In genomic region chr10:12349628-12350166, GRCh38 we compare ENCODE assay signal across 8 cellular contexts. TPM values are rescaled to one million over a fixed set of nuclear protein-coding genes. Genes with fewer than 3 reads are reported as not detected.
DNase-seq lines count a peak whose midpoint lies in the region; ATAC-seq, FAIRE-seq and TF ChIP-seq lines count a peak whose summit lies in the region.

No MANE protein-coding gene starts in this region.

- no peak for TF ChIP-seq CTCF in K562 (IDR thresholded peaks at IDR 0.05 in 2 of 3, conservative IDR thresholded peaks at IDR 0.05 in 1 of 3; ENCODE audit: insufficient read depth in 2 of 3, low read depth in 1 of 3, low read length in 3 of 3)

- H3K27ac ChIP-seq in K562 (ENCODE audit: extremely low read depth, low read depth, low read length) = no peak overlapping the region
- H3K27ac ChIP-seq in mesodermal cell (ENCODE audit: low read depth, low read length, severe bottlenecking) = no peak overlapping the region

- no peaks in the 10 kb centered on the region for H3K79me2 ChIP-seq in K562 (ENCODE audit: control insufficient read depth, insufficient read depth, low read length)

- peak overlapping the region; percentile 91 for H3K27ac Mint-ChIP-seq in activated naive CD4-positive, alpha-beta T cell treated with anti-CD3 and anti-CD28 coated beads for 36 hours

- H4K20me1 ChIP-seq in K562 (replicated peaks; ENCODE audit: control insufficient read depth, insufficient read depth, low read length) = 0 out of 2 replicates have a peak, but pooled peaks cover 6% of the 10 kb centered on the region

- H3K36me3 ChIP-seq in K562 (ENCODE audit: control insufficient read depth, insufficient read depth, low read length) (no peaks in the 10 kb centered on the region), mesodermal cell (ENCODE audit: control insufficient read depth, insufficient read depth, low read length) (no peaks in the 10 kb centered on the region)

- in situ Hi-C loops in K562 (cut with MboI) = no loop called here

- TF ChIP-seq RAD21 in K562 (CRISPR knock-in tag; conservative IDR thresholded peaks at IDR 0.05 in 1 of 2, IDR thresholded peaks at IDR 0.05 in 1 of 2) = no peak

- peak; percentile 15 for DNase-seq in activated naive CD4-positive, alpha-beta T cell treated with anti-CD3 and anti-CD28 coated beads for 36 hours
- DNase-seq in activated naive CD4-positive, alpha-beta T cell treated with Interleukin-2 at 50 U/mL for 16 hours = no peak
- DNase-seq in K562 (ENCODE audit: extremely low read depth in 1 of 4, low spot score in 3 of 4) (no peak), NCI-H2081 (lab: John Stamatoyannopoulos, UW) (no peak)
- no peak for DNase-seq in activated CD4-positive, alpha-beta T cell treated with anti-CD3 and anti-CD28 coated beads for 1 hour

- no peaks in the 10 kb centered on the region for H3K9me3 Mint-ChIP-seq in activated naive CD4-positive, alpha-beta T cell treated with anti-CD3 and anti-CD28 coated beads for 36 hours

- H3K4me1 Mint-ChIP-seq in activated naive CD4-positive, alpha-beta T cell treated with anti-CD3 and anti-CD28 coated beads for 36 hours (ENCODE audit: low read depth) = peaks cover 35% of the 10 kb centered on the region

- H3K27me3 ChIP-seq in K562 (ENCODE audit: control insufficient read depth in 2 of 2, insufficient read depth in 2 of 2, low read length in 2 of 2) = peaks cover 33 to 62% of the 10 kb centered on the region in 2 experiments

- H3K9me3 ChIP-seq in K562 (replicated peaks; ENCODE audit: control insufficient read depth, insufficient read depth, low read depth, low read length) (no peaks in the 10 kb centered on the region), mesodermal cell (ENCODE audit: control insufficient read depth, low read length) (no peaks in the 10 kb centered on the region)

- CTCF ChIA-PET in activated naive CD4-positive, alpha-beta T cell treated with anti-CD3 and anti-CD28 coated beads for 36 hours (lab: Charles Lee) = interaction anchor here (1.5 kb wide), 1 partner anchor 307 kb away, joined by 4 read pairs; no protein-coding TSS in a partner anchor
- CTCF ChIA-PET in K562 (lab: Yijun Ruan, JAX; ENCODE audit: low intra/inter-chr PET ratio) = interaction anchor here (0.6 kb wide), 1 partner anchor 363 kb away, joined by 5 read pairs; no protein-coding TSS in a partner anchor

- H3K4me2 ChIP-seq in K562 (ENCODE audit: insufficient read depth, low read length) = peak overlapping the region; percentile 41

- no TSS peak for BruUV-seq in K562 (replicated peaks; lab: Mats Ljungman, UMichigan)

- peaks cover 4% of the 10 kb centered on the region for H3K27me3 Mint-ChIP-seq in activated naive CD4-positive, alpha-beta T cell treated with anti-CD3 and anti-CD28 coated beads for 36 hours (ENCODE audit: low read depth)

- H3K9ac ChIP-seq in K562 (ENCODE audit: insufficient read depth in 1 of 2, low read depth in 2 of 2, low read length in 2 of 2) = peak overlapping the region in 1 of 2 experiments; percentile 35; a peak in 1 of 4 replicates

- intact Hi-C loops in activated naive CD4-positive, alpha-beta T cell treated with anti-CD3 and anti-CD28 coated beads for 36 hours (cut with micrococcal nuclease) = loop anchor here (1.0 to 5.0 kb wide), 10 partner anchors 17 to 953 kb away; partner anchors contain the start of genes NUDT5 and PHYH
- intact Hi-C loops in K562 (cut with micrococcal nuclease) = loop anchor here (10.0 kb wide), 1 partner anchor 85 kb away; no protein-coding TSS in a partner anchor

- H3K36me3 Mint-ChIP-seq in activated naive CD4-positive, alpha-beta T cell treated with anti-CD3 and anti-CD28 coated beads for 36 hours (ENCODE audit: low read depth) = peaks cover 5% of the 10 kb centered on the region

- no peaks in the 10 kb centered on the region for H3K9me1 ChIP-seq in K562 (ENCODE audit: control insufficient read depth, insufficient read depth, low read length)

- peak overlapping the region; percentile 55 for H3K4me3 ChIP-seq in K562
- peak overlapping the region; percentile 58 for H3K4me3 ChIP-seq in mesodermal cell (ENCODE audit: extremely low read depth, insufficient read depth, low read length, poor library complexity, severe bottlenecking)

- no peak for TF ChIP-seq POLR2A in K562 (conservative IDR thresholded peaks at IDR 0.05)

- 13% methylated on average over 31 of the region's 73 CpGs for WGBS in K562 (ENCODE audit: insufficient coverage, low coverage, missing lambda C conversion rate)
- WGBS in mesodermal cell (ENCODE audit: insufficient coverage in 2 of 2), 2 experiments = 0% methylated on average over 39 to 46 of the region's 73 CpGs

- POLR2A ChIA-PET in K562 (lab: Yijun Ruan, JAX) = interaction anchor here (1.1 kb wide), 1 partner anchor 9 kb away, joined by 3 read pairs; no protein-coding TSS in a partner anchor

- TF ChIP-seq EP300 in K562 (IDR thresholded peaks at IDR 0.05; ENCODE audit: low read length) = no peak

- 0 out of 2 replicates have a peak overlapping the region, but pooled peaks have one; percentile 59 for H2AFZ ChIP-seq in K562 (ENCODE audit: low read depth, low read length)

- ATAC-seq in HG03378 (IDR thresholded peaks at IDR 0.05; ENCODE audit: unreplicated experiment) (peak; percentile 36), K562 (peak; percentile 76), GM18858 (IDR thresholded peaks at IDR 0.05; ENCODE audit: unreplicated experiment) (no peak)

- no peak for FAIRE-seq in K562 (lab: Jason Lieb, UNC)

- peak overlapping the region; percentile 95 for H3K4me3 Mint-ChIP-seq in activated naive CD4-positive, alpha-beta T cell treated with anti-CD3 and anti-CD28 coated beads for 36 hours

- H3K4me1 ChIP-seq in K562 (replicated peaks in 1 of 2; ENCODE audit: control insufficient read depth in 2 of 2, insufficient read depth in 2 of 2, low read length in 2 of 2) = peaks cover 0 to 23% of the 10 kb centered on the region in 2 experiments; a peak in 2 of 5 replicates
- H3K4me1 ChIP-seq in mesodermal cell (ENCODE audit: control insufficient read depth, insufficient read depth, low read length, poor library complexity, severe bottlenecking) = no peaks in the 10 kb centered on the region

TF ChIP-seq in K562, 482 proteins besides CTCF, POLR2A, EP300 and RAD21 (continues in another document):
- TF ChIP-seq ETS2 (tag; IDR thresholded peaks at IDR 0.05; ENCODE audit: borderline replicate concordance, poor library complexity, severe bottlenecking) (no peak), FOXP4 (CRISPR knock-in tag; IDR thresholded peaks at IDR 0.05; ENCODE audit: borderline replicate concordance) (no peak)

RNA-seq across cellular contexts. Expression of gene CAMK1D, which starts 0.3 kb away (rescaled TPM):
- 10 to 100 TPM in 1 of 2 experiments, 1 to 10 TPM in 1; 9.5 to 11.3 TPM for total RNA-seq in activated naive CD4-positive, alpha-beta T cell treated with anti-CD3 and anti-CD28 coated beads for 36 hours
- 0.23 and 0.60 TPM in 2 replicates for total RNA-seq in K562 (2011; cell fraction: chromatin; rRNA removed; ENCODE audit: low replicate concordance)
- not detected in 2 replicates for total RNA-seq in K562 (2011; cell fraction: nucleolus; rRNA removed)
- total RNA-seq in K562 (2011; cell fraction: nucleoplasm; rRNA removed) = 0.15 and 0.84 TPM in 2 replicates
- total RNA-seq in K562 (2014; rRNA removed) = not detected in 2 replicates
- total RNA-seq in K562 (2014; rRNA removed; fragmentation: Illumina TruSeq; extraction: Trizol) = 0.18 TPM in 1 of 2 replicates, not detected in the other
- not detected in 2 replicates for total RNA-seq in K562 (2015; rRNA removed; fragmentation: Illumina TruSeq; extraction: Trizol)
- 0.09 and 0.24 TPM in 2 replicates for total RNA-seq in K562 (2021)
- 0.04 TPM in 1 of 2 replicates, not detected in the other for polyA plus RNA-seq in K562 (2011; rRNA removed)
- 0.03 and 0.13 TPM in 2 replicates for polyA plus RNA-seq in K562 (2011; cell fraction: cytosol; rRNA removed)
- polyA plus RNA-seq in K562 (2011; cell fraction: nucleus; rRNA removed) = 0.07 and 0.10 TPM in 2 replicates
- polyA plus RNA-seq in K562 (2012) = 0.12 and 0.46 TPM in 2 replicates
- polyA plus RNA-seq in K562 (2014; fragmentation: Illumina TruSeq; extraction: Trizol) = 0.12 TPM in 2 replicates
- polyA plus RNA-seq in K562 (2014; fragmentation: Nextera tagmentation; extraction: Ambion mirVana) = not detected
- 0.04 and 0.23 TPM in 2 replicates for polyA plus RNA-seq in K562 (2014; rRNA removed)
- 0.12 TPM in 1 of 2 replicates, not detected in the other for polyA minus RNA-seq in K562 (2011; rRNA and poly(A)+ RNA removed)
- not detected in 2 replicates for polyA minus RNA-seq in K562 (2011; cell fraction: cytosol; rRNA and poly(A)+ RNA removed)
- polyA minus RNA-seq in K562 (2011; cell fraction: nucleus; rRNA and poly(A)+ RNA removed) = not detected in 2 replicates
- 3.6 TPM for polyA plus RNA-seq in mesodermal cell (2013, experiment 1 of 2)
- polyA plus RNA-seq in mesodermal cell (2013, experiment 2 of 2) = 3.6 TPM

Comparison
In these comparisons a context has a peak if more than half of its experiments do, and no peak if none do; other contexts are left out.
1. RNA of gene CAMK1D, which starts 0.3 kb away (total RNA-seq): 9.5 to 11.3 TPM in activated naive CD4-positive, alpha-beta T cell treated with anti-CD3 and anti-CD28 coated beads for 36 hours; 0.09 to 0.84 TPM in K562; every median in the first group is over 4 times any median in the second.